Comparison of ENCODE assay signal across 8 cellular contexts in the genomic region with DNA sequence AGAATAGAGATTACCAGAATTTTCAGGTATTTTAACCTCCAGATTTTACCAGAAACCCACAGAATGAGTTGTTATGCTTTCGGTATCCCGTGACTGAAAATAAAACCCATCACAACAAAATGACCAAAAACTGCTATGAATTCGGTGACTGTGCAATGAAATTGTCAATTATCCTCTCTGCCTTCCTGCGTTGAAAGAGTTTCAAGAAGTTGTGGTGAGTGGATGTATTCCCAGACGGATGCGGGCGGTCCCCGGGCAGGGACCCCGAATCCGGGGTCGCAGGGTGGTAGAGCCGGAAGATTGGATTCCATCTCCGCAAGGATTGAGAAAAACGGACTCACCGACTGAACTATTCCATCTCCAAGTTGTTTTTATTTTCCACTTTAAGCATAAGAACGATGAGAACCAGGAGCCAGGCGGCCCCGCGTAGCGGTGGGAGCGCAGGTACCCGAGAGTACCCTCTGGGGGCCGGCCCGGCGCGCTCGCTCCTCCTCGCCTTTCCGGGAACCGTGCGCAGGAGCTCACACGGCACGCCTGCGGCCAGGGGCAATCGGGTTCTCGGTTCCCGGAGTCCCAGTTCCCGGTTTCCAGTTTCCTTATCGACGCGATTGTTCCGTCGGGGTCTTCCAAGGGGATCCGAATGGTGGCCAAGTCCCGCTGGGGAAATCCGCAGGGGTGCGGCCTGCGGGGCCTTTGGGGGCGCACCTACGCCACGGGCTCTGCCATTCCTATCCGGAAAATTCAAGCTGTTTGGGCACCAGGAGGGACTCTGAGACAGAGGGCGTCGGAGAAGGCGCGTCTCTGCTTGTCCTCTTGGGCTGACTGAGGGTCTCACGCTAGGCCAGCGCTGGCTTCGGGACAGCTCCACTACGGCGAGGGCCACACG.
DNase-seq lines count a peak whose midpoint lies in the region; ATAC-seq lines count a peak whose summit lies in the region.

No MANE protein-coding gene starts in this region.

- peak; percentile 36 for DNase-seq in activated T-helper 2 cell treated with anti-CD3 and anti-CD28 coated beads, Interferon-gamma antibody, Interleukin-2, Interleukin-4, amounts not matched to agents 10 μg/mL and 5 μg/mL and 100 μg/mL, durations not matched to agents 14 hours and 24 hours and 36 hours (ENCODE audit: low spot score)
- DNase-seq in hepatic stellate cell (ENCODE audit: low spot score), result peak; percentile 33
- DNase-seq in stimulated activated CD8-positive, alpha-beta memory T cell treated with anti-CD3 and anti-CD28 coated beads, Interleukin-4, amount 100 ng/mL, for 48 hours, result peak; percentile 64
- DNase-seq in HT-29 (ENCODE audit: low spot score), result no peak
- no peak for DNase-seq in NCI-H2081 (lab: John Stamatoyannopoulos, UW)
- no peak for DNase-seq in SK-N-DZ (ENCODE audit: low spot score)

- peaks cover 56% of the 10 kb centered on the region for H3K4me1 Mint-ChIP-seq in activated T-helper 2 cell treated with anti-CD3 and anti-CD28 coated beads, Interferon-gamma antibody, Interleukin-2, Interleukin-4, amounts not matched to agents 10 μg/mL and 5 μg/mL and 100 μg/mL, durations not matched to agents 14 hours and 24 hours and 36 hours (ENCODE audit: low read depth)

- ATAC-seq in HG02610 (IDR thresholded peaks at IDR 0.05; ENCODE audit: unreplicated experiment) (peak; percentile 51), GM21825 (IDR thresholded peaks at IDR 0.05; ENCODE audit: unreplicated experiment) (no peak)

- H3K27ac Mint-ChIP-seq in activated T-helper 2 cell treated with anti-CD3 and anti-CD28 coated beads, Interferon-gamma antibody, Interleukin-2, Interleukin-4, amounts not matched to agents 10 μg/mL and 5 μg/mL and 100 μg/mL, durations not matched to agents 14 hours and 24 hours and 36 hours, result peak overlapping the region; percentile 85

- peak overlapping the region; percentile 74 for H3K4me3 Mint-ChIP-seq in activated T-helper 2 cell treated with anti-CD3 and anti-CD28 coated beads, Interferon-gamma antibody, Interleukin-2, Interleukin-4, amounts not matched to agents 10 μg/mL and 5 μg/mL and 100 μg/mL, durations not matched to agents 14 hours and 24 hours and 36 hours (ENCODE audit: low read depth)

- H3K9me3 Mint-ChIP-seq in activated T-helper 2 cell treated with anti-CD3 and anti-CD28 coated beads, Interferon-gamma antibody, Interleukin-2, Interleukin-4, amounts not matched to agents 10 μg/mL and 5 μg/mL and 100 μg/mL, durations not matched to agents 14 hours and 24 hours and 36 hours, result peaks cover 4% of the 10 kb centered on the region

- intact Hi-C loops in activated T-helper 2 cell treated with anti-CD3 and anti-CD28 coated beads, Interferon-gamma antibody, Interleukin-2, Interleukin-4, amounts not matched to agents 10 μg/mL and 5 μg/mL and 100 μg/mL, durations not matched to agents 14 hours and 24 hours and 36 hours (cut with micrococcal nuclease), result loop anchor here (2.0 to 5.0 kb wide), 6 partner anchors 80 to 494 kb away; no protein-coding TSS in a partner anchor

- peaks cover 23% of the 10 kb centered on the region for H3K36me3 Mint-ChIP-seq in activated T-helper 2 cell treated with anti-CD3 and anti-CD28 coated beads, Interferon-gamma antibody, Interleukin-2, Interleukin-4, amounts not matched to agents 10 μg/mL and 5 μg/mL and 100 μg/mL, durations not matched to agents 14 hours and 24 hours and 36 hours (ENCODE audit: low read depth)

- peaks cover 3% of the 10 kb centered on the region for H3K27me3 Mint-ChIP-seq in activated T-helper 2 cell treated with anti-CD3 and anti-CD28 coated beads, Interferon-gamma antibody, Interleukin-2, Interleukin-4, amounts not matched to agents 10 μg/mL and 5 μg/mL and 100 μg/mL, durations not matched to agents 14 hours and 24 hours and 36 hours (ENCODE audit: low read depth)

Comparison
In these comparisons a context has a peak if more than half of its experiments do, and no peak if none do; other contexts are left out.
1. DNase-seq: peak in activated T-helper 2 cell treated with anti-CD3 and anti-CD28 coated beads, Interferon-gamma antibody, Interleukin-2, Interleukin-4, amounts not matched to agents 10 μg/mL and 5 μg/mL and 100 μg/mL, durations not matched to agents 14 hours and 24 hours and 36 hours (single experiment), hepatic stellate cell (single experiment) and stimulated activated CD8-positive, alpha-beta memory T cell treated with anti-CD3 and anti-CD28 coated beads, Interleukin-4, amount 100 ng/mL, for 48 hours (single experiment); none in HT-29 (single experiment), NCI-H2081 (0 of 2) and SK-N-DZ (single experiment).